1 cellular context compared by ENCODE assay signal in the genomic region with DNA sequence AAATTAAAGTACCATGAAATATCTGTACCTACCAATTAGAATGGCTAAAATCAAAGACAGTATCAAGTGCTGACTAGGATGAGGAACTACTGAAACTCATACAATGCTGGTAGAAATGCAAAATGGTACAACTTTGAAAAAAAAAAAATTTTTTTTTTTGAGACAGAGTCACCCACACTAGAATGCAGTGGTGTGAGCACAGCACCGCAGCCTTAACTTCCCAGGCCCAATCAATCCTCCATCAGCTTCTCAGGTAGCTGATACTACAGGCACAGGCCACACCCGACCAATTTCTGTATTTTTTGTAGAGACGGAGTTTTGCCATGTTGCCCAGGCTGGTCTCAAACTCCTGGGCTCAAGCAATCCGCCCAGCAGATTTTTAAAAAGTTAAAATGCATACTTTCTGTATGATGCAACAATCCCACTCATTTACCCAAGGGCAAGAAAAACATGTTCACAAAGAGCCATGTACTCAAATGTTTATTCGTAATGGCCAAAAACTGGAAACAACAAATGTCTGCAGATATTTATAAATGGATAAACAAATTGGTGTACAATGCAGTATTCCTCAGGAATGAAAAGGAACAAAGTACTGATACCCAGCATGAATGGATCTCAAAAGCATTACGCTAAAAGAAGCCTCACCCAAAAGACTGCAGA.
TF ChIP-seq lines count a peak whose summit lies in the region.

No MANE protein-coding gene starts in this region.

TF ChIP-seq in HEK293, 187 proteins besides CTCF, POLR2A, EP300 and RAD21 (continued from another document):
- TF ChIP-seq SP2 (tag by site-specific recombination; IDR thresholded peaks at IDR 0.05) = no peak
TF ChIP-seq in HEK293: peak in this region for 0.
